1 cellular context compared by ENCODE assay signal in the genomic region with DNA sequence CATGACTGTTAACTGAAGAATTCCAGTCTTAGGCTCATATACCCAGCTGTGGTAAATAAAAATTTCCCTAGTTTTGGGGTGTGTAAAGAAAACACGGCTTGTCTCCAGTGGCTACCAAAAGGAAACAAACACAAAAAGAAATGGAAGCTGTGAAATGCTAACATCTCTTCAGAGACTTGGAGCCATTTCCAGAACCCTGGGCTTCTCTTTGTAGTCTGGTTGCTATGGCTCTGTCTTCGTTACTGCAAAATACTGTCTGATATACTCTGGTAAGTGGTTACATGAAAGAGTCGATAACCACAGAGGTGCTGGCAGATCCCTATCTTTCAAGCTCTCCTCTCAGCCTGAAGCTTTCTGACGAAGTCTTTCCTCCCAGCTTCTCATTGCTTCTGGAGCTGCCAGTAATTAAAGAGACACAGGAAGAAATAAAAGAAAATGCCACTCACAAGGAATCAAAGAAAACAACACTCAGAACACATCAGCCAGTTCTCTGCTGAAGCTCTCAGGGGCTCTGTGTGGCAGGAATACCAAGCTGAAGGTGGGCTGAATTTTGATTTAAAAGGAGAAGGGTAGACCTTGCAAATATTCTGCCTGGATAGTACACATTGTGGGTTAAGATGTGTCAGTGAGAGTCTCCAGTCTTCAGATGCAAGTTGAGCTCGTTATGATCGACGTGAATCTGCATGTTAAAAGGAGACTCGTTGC.
TF ChIP-seq lines count a peak whose summit lies in the region.

No MANE protein-coding gene starts in this region.

TF ChIP-seq in GM23338, 12 proteins besides CTCF, POLR2A, EP300 and RAD21 (continued from another document):
- TF ChIP-seq, protein P1, sequence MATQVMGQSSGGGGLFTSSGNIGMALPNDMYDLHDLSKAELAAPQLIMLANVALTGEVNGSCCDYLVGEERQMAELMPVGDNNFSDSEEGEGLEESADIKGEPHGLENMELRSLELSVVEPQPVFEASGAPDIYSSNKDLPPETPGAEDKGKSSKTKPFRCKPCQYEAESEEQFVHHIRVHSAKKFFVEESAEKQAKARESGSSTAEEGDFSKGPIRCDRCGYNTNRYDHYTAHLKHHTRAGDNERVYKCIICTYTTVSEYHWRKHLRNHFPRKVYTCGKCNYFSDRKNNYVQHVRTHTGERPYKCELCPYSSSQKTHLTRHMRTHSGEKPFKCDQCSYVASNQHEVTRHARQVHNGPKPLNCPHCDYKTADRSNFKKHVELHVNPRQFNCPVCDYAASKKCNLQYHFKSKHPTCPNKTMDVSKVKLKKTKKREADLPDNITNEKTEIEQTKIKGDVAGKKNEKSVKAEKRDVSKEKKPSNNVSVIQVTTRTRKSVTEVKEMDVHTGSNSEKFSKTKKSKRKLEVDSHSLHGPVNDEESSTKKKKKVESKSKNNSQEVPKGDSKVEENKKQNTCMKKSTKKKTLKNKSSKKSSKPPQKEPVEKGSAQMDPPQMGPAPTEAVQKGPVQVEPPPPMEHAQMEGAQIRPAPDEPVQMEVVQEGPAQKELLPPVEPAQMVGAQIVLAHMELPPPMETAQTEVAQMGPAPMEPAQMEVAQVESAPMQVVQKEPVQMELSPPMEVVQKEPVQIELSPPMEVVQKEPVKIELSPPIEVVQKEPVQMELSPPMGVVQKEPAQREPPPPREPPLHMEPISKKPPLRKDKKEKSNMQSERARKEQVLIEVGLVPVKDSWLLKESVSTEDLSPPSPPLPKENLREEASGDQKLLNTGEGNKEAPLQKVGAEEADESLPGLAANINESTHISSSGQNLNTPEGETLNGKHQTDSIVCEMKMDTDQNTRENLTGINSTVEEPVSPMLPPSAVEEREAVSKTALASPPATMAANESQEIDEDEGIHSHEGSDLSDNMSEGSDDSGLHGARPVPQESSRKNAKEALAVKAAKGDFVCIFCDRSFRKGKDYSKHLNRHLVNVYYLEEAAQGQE (IDR thresholded peaks at IDR 0.05; ENCODE audit: unreplicated experiment), result no peak
- no peak for TF ChIP-seq ZNF114 (CRISPR knock-in tag; IDR thresholded peaks at IDR 0.05)
- no peak for TF ChIP-seq POLR2AphosphoS5 (IDR thresholded peaks at IDR 0.05; ENCODE audit: low read depth)
- TF ChIP-seq EZH2phosphoT487 (IDR thresholded peaks at IDR 0.05; ENCODE audit: unreplicated experiment), result no peak
- no peak for TF ChIP-seq ZNF331 (CRISPR knock-in tag; IDR thresholded peaks at IDR 0.05; ENCODE audit: low read depth)
- no peak for TF ChIP-seq EZH2 (IDR thresholded peaks at IDR 0.05; ENCODE audit: low read depth, unreplicated experiment)
- TF ChIP-seq, protein P2, sequence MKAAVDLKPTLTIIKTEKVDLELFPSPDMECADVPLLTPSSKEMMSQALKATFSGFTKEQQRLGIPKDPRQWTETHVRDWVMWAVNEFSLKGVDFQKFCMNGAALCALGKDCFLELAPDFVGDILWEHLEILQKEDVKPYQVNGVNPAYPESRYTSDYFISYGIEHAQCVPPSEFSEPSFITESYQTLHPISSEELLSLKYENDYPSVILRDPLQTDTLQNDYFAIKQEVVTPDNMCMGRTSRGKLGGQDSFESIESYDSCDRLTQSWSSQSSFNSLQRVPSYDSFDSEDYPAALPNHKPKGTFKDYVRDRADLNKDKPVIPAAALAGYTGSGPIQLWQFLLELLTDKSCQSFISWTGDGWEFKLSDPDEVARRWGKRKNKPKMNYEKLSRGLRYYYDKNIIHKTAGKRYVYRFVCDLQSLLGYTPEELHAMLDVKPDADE (IDR thresholded peaks at IDR 0.05), result no peak
- no peak for TF ChIP-seq JUNB (IDR thresholded peaks at IDR 0.05; ENCODE audit: unreplicated experiment)
- TF ChIP-seq CREB1 (CRISPR knock-in tag; IDR thresholded peaks at IDR 0.05; ENCODE audit: low read depth), result no peak
- TF ChIP-seq STAT1 (IDR thresholded peaks at IDR 0.05; ENCODE audit: unreplicated experiment), result no peak
